8 cellular contexts compared by ENCODE assay signal in the genomic region with DNA sequence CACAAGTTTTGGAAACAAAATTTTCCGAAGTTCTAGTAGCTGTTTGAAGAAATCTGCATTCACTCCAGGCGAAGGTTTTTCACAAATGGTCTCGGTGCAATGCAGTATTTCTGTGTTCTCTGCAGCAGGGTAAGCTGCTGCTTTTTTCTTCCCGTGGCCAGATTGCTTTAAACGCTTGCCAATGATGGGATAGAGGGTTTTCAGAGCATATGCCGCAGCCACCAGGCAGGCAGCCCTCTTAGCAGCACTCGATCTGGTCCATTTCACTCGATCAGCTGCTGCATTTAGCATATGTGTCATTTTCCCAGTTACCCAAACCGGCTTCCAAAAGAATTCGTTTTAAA. TPM values are rescaled to one million over a fixed set of nuclear protein-coding genes. Genes with fewer than 3 reads are reported as not detected.
A peak's percentile ranks its signal among the peaks of the same experiment; 100 is the strongest.
DNase-seq lines count a peak whose midpoint lies in the region; ATAC-seq, FAIRE-seq and TF ChIP-seq lines count a peak whose summit lies in the region.

No MANE protein-coding gene starts in this region.

- H3K4me2 ChIP-seq in GM23248 (ENCODE audit: unreplicated experiment), result peak overlapping the region; percentile 98
- peak overlapping the region; percentile 92 for H3K4me2 ChIP-seq in MM.1S (ENCODE audit: low read depth, low read length)

- in situ Hi-C loops in GM23248 (cut with MboI), result no loop called here

- ATAC-seq in left lobe of liver, result peak; percentile 47

- H3K4me3 ChIP-seq in GM23248 (peak overlapping the region; percentile 90), MM.1S (ENCODE audit: low read length) (peak overlapping the region; percentile 87), ascending aorta (peak overlapping the region; percentile 59 to 74), urinary bladder (ENCODE audit: low read depth, low read length) (peak overlapping the region; percentile 44)

- H4K20me1 ChIP-seq in GM23248 (ENCODE audit: insufficient read depth) (no peaks in the 10 kb centered on the region), MM.1S (ENCODE audit: insufficient read depth, low read length) (no peaks in the 10 kb centered on the region)

- H3F3A ChIP-seq in GM23248 (ENCODE audit: insufficient read depth), result peaks cover 19% of the 10 kb centered on the region
- H3F3A ChIP-seq in MM.1S (ENCODE audit: insufficient read depth, low read length), result peaks cover 43% of the 10 kb centered on the region

- no peak overlapping the region; the same call in 1 of the 2 replicates for H3K27ac ChIP-seq in GM23248
- peak overlapping the region; percentile 99 for H3K27ac ChIP-seq in MM.1S (ENCODE audit: low read length)
- H3K27ac ChIP-seq in ascending aorta, result peak overlapping the region; percentile 68 to 71
- no peak overlapping the region for H3K27ac ChIP-seq in urinary bladder (ENCODE audit: low read depth)

- H3K79me2 ChIP-seq in GM23248 (ENCODE audit: insufficient read depth), result no peaks in the 10 kb centered on the region
- 0 out of 2 replicates have a peak, but pooled peaks cover 4% of the 10 kb centered on the region for H3K79me2 ChIP-seq in MM.1S (ENCODE audit: low read length)

- H3K9me2 ChIP-seq in GM23248 (ENCODE audit: insufficient read depth), result no peaks in the 10 kb centered on the region
- H3K9me2 ChIP-seq in MM.1S (replicated peaks; ENCODE audit: insufficient read depth, low read length), result no peaks in the 10 kb centered on the region

- H2AFZ ChIP-seq in GM23248, result peak overlapping the region; percentile 99
- H2AFZ ChIP-seq in MM.1S (ENCODE audit: low read length), result peak overlapping the region; percentile 82

- WGBS in GM23248 (ENCODE audit: low coverage in 1 of 2, low lambda C conversion rate in 2 of 2, missing lambda C conversion rate in 2 of 2), 2 experiments, result 2 to 3% methylated on average over 10 of the region's 10 CpGs
- WGBS in urinary bladder, result 9% methylated on average over 10 of the region's 10 CpGs

- intact Hi-C loops in ascending aorta (cut with DNase I), result no loop called here

- no peak for TF ChIP-seq POLR2A in GM12891 (IDR thresholded peaks at IDR 0.05; ENCODE audit: low read depth, low read length)

- no peaks in the 10 kb centered on the region for H3K9me3 ChIP-seq in GM23248 (ENCODE audit: low read depth)
- H3K9me3 ChIP-seq in MM.1S (replicated peaks; ENCODE audit: insufficient read depth, low read length), result no peaks in the 10 kb centered on the region
- H3K9me3 ChIP-seq in ascending aorta, result no peaks in the 10 kb centered on the region

- H3K4me1 ChIP-seq in GM23248 (ENCODE audit: insufficient read depth) (0 out of 2 replicates have a peak, but pooled peaks cover 4% of the 10 kb centered on the region), MM.1S (ENCODE audit: low read length) (peaks cover 35% of the 10 kb centered on the region), ascending aorta (peaks cover 0 to 3% of the 10 kb centered on the region in 2 donors), urinary bladder (ENCODE audit: insufficient read depth) (no peaks in the 10 kb centered on the region)

- no peak for TF ChIP-seq CTCF in MM.1S (IDR thresholded peaks at IDR 0.05; ENCODE audit: low read length)
- TF ChIP-seq CTCF in ascending aorta (IDR thresholded peaks at IDR 0.05), result no peak

- no peaks in the 10 kb centered on the region for H3K27me3 ChIP-seq in GM23248 (replicated peaks; ENCODE audit: insufficient read depth)
- no peaks in the 10 kb centered on the region for H3K27me3 ChIP-seq in MM.1S (replicated peaks; ENCODE audit: insufficient read depth, low read length)
- H3K27me3 ChIP-seq in ascending aorta, result no peaks in the 10 kb centered on the region

- DNase-seq in GM12891 (ENCODE audit: insufficient read length, low spot score) (no peak), GM23248 (no peak), MM.1S (peak; percentile 46), ascending aorta (ENCODE audit: low spot score in 2 of 2) (no peak), left lobe of liver (ENCODE audit: low spot score) (no peak), pons (ENCODE audit: low spot score) (no peak), NCI-H187 (lab: John Stamatoyannopoulos, UW) (no peak)

- peak; percentile 47 for FAIRE-seq in GM12891 (lab: Jason Lieb, UNC)

- H3K9ac ChIP-seq in GM23248 (peak overlapping the region; percentile 68), MM.1S (ENCODE audit: low read length) (peak overlapping the region; percentile 80)

- H3K36me3 ChIP-seq in GM23248 (ENCODE audit: low read depth) (no peaks in the 10 kb centered on the region), MM.1S (replicated peaks; ENCODE audit: insufficient read depth, low read length) (no peaks in the 10 kb centered on the region), ascending aorta (no peaks in the 10 kb centered on the region), urinary bladder (ENCODE audit: insufficient read depth) (no peaks in the 10 kb centered on the region)

TF ChIP-seq in GM12891, 5 proteins besides CTCF, POLR2A, EP300 and RAD21:
- TF ChIP-seq POLR2AphosphoS5 (IDR thresholded peaks at IDR 0.05; ENCODE audit: low read depth, low read length), result peak; percentile 21; the same call in 1 of the 2 replicates
- 0 out of 2 replicates have a peak, but pooled peaks have one; percentile 15 for TF ChIP-seq POU2F2 (IDR thresholded peaks at IDR 0.05; ENCODE audit: low read depth, low read length)
- TF ChIP-seq PAX5 (IDR thresholded peaks at IDR 0.05; ENCODE audit: insufficient read depth, low read length, severe bottlenecking), result no peak
- no peak for TF ChIP-seq SPI1 (IDR thresholded peaks at IDR 0.05; ENCODE audit: low read depth, low read length)
- TF ChIP-seq TAF1 (IDR thresholded peaks at IDR 0.05; ENCODE audit: low read depth, low read length), result no peak

RNA-seq across cellular contexts. Expression of a gene that starts 0.3 kb away (rescaled TPM):
- polyA plus RNA-seq in GM12891 (2012; ENCODE audit: low read depth, missing spikeins), result 2.2 TPM
- 0.11 TPM in 1 of 2 replicates, not detected in the other for total RNA-seq in GM23248 (2014; rRNA removed; shearing (Covaris generic))
- polyA plus RNA-seq in GM23248 (2016; fragmentation: Nextera tagmentation; extraction: Ambion mirVana), result not detected in 2 replicates
- total RNA-seq in ascending aorta, result under 0.01 TPM
- 0.03 TPM for total RNA-seq in left lobe of liver
- total RNA-seq in urinary bladder, result 5.1 TPM
- polyA plus RNA-seq in urinary bladder, result 1.4 TPM

Comparison
In these comparisons a context has a peak if more than half of its experiments do, and no peak if none do; other contexts are left out.
1. H3K27ac ChIP-seq: peak in MM.1S (single experiment) and ascending aorta (2 of 2); none in GM23248 (single experiment) and urinary bladder (single experiment).
2. Peak in every context shown above with its lines, with median percentiles within 50 percentile points of each other: H3K4me3 ChIP-seq.